ENCODE assay signal across 10 cellular contexts in genomic region chr5:4222821-4223220, GRCh38.
"Had no signal": no experiment of that assay in that cellular context is flagged by ENCODE, and none has a peak within 500 bp of the region (broad histone marks: within the 10 kb centered on the region; RNA-seq: fewer than 3 reads in every experiment).

No MANE protein-coding gene starts in this region.

- H3K4me2 ChIP-seq: KMS-11 had no signal

- H3K9ac ChIP-seq: GM23248, KMS-11 had no signal

- H3K4me3 ChIP-seq: GM23248, HAP-1 had no signal

- H3K36me3 ChIP-seq: HAP-1 had no signal

- H3K9me3 ChIP-seq: HAP-1 had no signal

- ATAC-seq: HCT116, HepG2 had no signal

- H3K4me1 ChIP-seq: HAP-1 had no signal

- H3K27ac ChIP-seq: GM23248, HL-60, KMS-11 had no signal

- DNase-seq: GM23248, GOT3, H7, HFFc6, KBM-7 had no signal

- H2AFZ ChIP-seq: GM23248 had no signal
